ENCODE assay signal across 8 cellular contexts in the genomic region with DNA sequence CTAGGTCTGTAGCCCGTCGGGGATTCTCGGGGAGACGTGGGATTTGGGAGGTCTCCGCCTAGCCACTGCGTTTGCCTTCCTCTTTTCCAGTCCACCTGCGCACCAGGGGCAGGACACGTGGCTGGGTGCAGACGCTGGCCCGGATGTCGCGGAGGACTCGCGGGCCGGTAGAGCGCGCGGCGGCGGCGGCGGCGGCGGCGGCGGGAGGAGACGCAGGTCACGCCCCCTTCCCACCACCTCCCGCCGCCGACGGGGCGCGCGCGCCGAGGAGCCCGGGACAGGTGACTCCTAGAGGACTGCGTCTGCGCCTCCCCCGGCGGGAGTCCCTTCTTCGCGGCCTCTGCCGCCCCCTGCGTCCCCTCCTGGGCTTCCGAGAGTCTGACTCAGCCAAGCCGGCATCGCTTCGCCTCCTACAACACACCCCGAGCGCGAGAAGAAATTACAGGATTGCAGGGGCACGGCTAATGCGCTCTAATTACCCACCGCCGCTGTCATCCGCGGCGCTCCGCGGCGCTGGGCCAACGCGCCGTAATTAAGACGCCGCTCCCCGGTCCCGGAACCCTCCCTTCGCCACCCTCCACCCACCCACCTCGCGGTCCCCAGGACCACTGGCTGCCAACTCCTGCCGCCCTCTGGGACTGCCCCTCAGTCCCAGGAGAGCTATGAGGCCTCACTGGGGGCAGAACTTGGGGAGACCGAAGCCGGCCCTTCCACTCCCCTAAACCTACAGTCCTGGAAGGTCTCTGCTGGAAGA.
A peak's percentile ranks its signal among the peaks of the same experiment; 100 is the strongest.
DNase-seq lines count a peak whose midpoint lies in the region; ATAC-seq, FAIRE-seq and TF ChIP-seq lines count a peak whose summit lies in the region.

No MANE protein-coding gene starts in this region.

- in situ Hi-C loops in astrocyte of the spinal cord (cut with HindIII; ENCODE audit: low sequenced_read_pairs) = no loop called here

- H3K27me3 ChIP-seq in CD8-positive, alpha-beta memory T cell (ENCODE audit: insufficient read depth, low read length, poor library complexity, severe bottlenecking) = peaks cover 19% of the 10 kb centered on the region

- H3K4me1 Mint-ChIP-seq in CD8-positive, alpha-beta memory T cell = peaks cover 0 to 27% (median 3%) of the 10 kb centered on the region in 3 donors
- peaks cover 11% of the 10 kb centered on the region for H3K4me1 Mint-ChIP-seq in T-helper 1 cell treated with Interleukin-12 subunit alpha and Interleukin-12 subunit beta and Interleukin-4 antibody, amounts not matched to agents 30 μg/mL and 1 μg/mL, for 36 hours (ENCODE audit: low read depth)

- no peak overlapping the region for H3K27ac ChIP-seq in CD8-positive, alpha-beta memory T cell (ENCODE audit: low read depth, low read length)

- H3K9me3 ChIP-seq in CD8-positive, alpha-beta memory T cell (ENCODE audit: low read length) = no peaks in the 10 kb centered on the region

- no peak for TF ChIP-seq POLR2A in H54 (IDR thresholded peaks at IDR 0.05; ENCODE audit: low read depth, low read length)

- no peak overlapping the region for H3K27ac Mint-ChIP-seq in CD8-positive, alpha-beta memory T cell
- no peak overlapping the region for H3K27ac Mint-ChIP-seq in T-helper 1 cell treated with Interleukin-12 subunit alpha and Interleukin-12 subunit beta and Interleukin-4 antibody, amounts not matched to agents 30 μg/mL and 1 μg/mL, for 36 hours

- peak; percentile 34 for TF ChIP-seq CTCF in astrocyte of the spinal cord (IDR thresholded peaks at IDR 0.05; ENCODE audit: low read depth, low read length)

- H3K4me1 ChIP-seq in CD8-positive, alpha-beta memory T cell (ENCODE audit: insufficient read depth, low read length) = peaks cover 5% of the 10 kb centered on the region

- DNase-seq in CD8-positive, alpha-beta memory T cell = peak; percentile 32 to 67 (median 42)
- peak; percentile 54 for DNase-seq in astrocyte of the spinal cord (ENCODE audit: low read depth, low spot score)
- DNase-seq in iPS-NIHi7 (ENCODE audit: extremely low spot score) = peak; percentile 79
- peak; percentile 14 to 49 for DNase-seq in stimulated activated CD4-positive, alpha-beta T cell treated with anti-CD3 and anti-CD28 coated beads, Interleukin-15, amount 100 ng/mL, for 1 hour (ENCODE audit: low read depth in 1 of 2, low spot score in 1 of 2)
- DNase-seq in H54 (ENCODE audit: insufficient read length, low spot score) = no peak

- CTCF ChIA-PET in CD8-positive, alpha-beta memory T cell (lab: Charles Lee) = no interaction called here

- POLR2A ChIA-PET in CD8-positive, alpha-beta memory T cell (lab: Charles Lee) = no interaction called here

- peak overlapping the region; percentile 16 to 87 (median 71) for H3K4me3 Mint-ChIP-seq in CD8-positive, alpha-beta memory T cell
- peak overlapping the region; percentile 51 for H3K4me3 Mint-ChIP-seq in T-helper 1 cell treated with Interleukin-12 subunit alpha and Interleukin-12 subunit beta and Interleukin-4 antibody, amounts not matched to agents 30 μg/mL and 1 μg/mL, for 36 hours

- H3K9me3 Mint-ChIP-seq in CD8-positive, alpha-beta memory T cell = no peaks in the 10 kb centered on the region
- no peaks in the 10 kb centered on the region for H3K9me3 Mint-ChIP-seq in T-helper 1 cell treated with Interleukin-12 subunit alpha and Interleukin-12 subunit beta and Interleukin-4 antibody, amounts not matched to agents 30 μg/mL and 1 μg/mL, for 36 hours

- no peaks in the 10 kb centered on the region for H3K36me3 ChIP-seq in CD8-positive, alpha-beta memory T cell (ENCODE audit: insufficient read depth, low read length)

- peak overlapping the region; percentile 39 for H3K4me3 ChIP-seq in CD8-positive, alpha-beta memory T cell (ENCODE audit: low read length)
- H3K4me3 ChIP-seq in astrocyte of the spinal cord (ENCODE audit: low read depth, low read length) = peak overlapping the region; percentile 29

- no peak for FAIRE-seq in H54 (lab: Jason Lieb, UNC)

- peaks cover 44 to 68% of the 10 kb centered on the region in 2 donors for H3K27me3 Mint-ChIP-seq in CD8-positive, alpha-beta memory T cell
- peaks cover 49% of the 10 kb centered on the region for H3K27me3 Mint-ChIP-seq in T-helper 1 cell treated with Interleukin-12 subunit alpha and Interleukin-12 subunit beta and Interleukin-4 antibody, amounts not matched to agents 30 μg/mL and 1 μg/mL, for 36 hours (ENCODE audit: low read depth)

- peak; percentile 54 for ATAC-seq in HG02852 (IDR thresholded peaks at IDR 0.05; ENCODE audit: unreplicated experiment)
- ATAC-seq in GM19351 (IDR thresholded peaks at IDR 0.05; ENCODE audit: unreplicated experiment) = no peak

- H3K36me3 Mint-ChIP-seq in CD8-positive, alpha-beta memory T cell = peaks cover 0 to 3% (median 0%) of the 10 kb centered on the region in 3 donors
- H3K36me3 Mint-ChIP-seq in T-helper 1 cell treated with Interleukin-12 subunit alpha and Interleukin-12 subunit beta and Interleukin-4 antibody, amounts not matched to agents 30 μg/mL and 1 μg/mL, for 36 hours (ENCODE audit: low read depth) = no peaks in the 10 kb centered on the region
